8 cellular contexts compared by ENCODE assay signal in genomic region chr20:59783020-59784010, GRCh38.
DNase-seq lines count a peak whose midpoint lies in the region; ATAC-seq, FAIRE-seq and TF ChIP-seq lines count a peak whose summit lies in the region.

No MANE protein-coding gene starts in this region.

- H3K9me3 Mint-ChIP-seq in activated CD4-positive, alpha-beta memory T cell treated with anti-CD3 and anti-CD28 coated beads for 36 hours: no peaks in the 10 kb centered on the region

- no peak for TF ChIP-seq POLR2A in ovary (IDR thresholded peaks at IDR 0.05)

- H3K4me1 ChIP-seq in BE2C: no peaks in the 10 kb centered on the region
- no peaks in the 10 kb centered on the region for H3K4me1 ChIP-seq in ovary (ENCODE audit: insufficient read depth)

- CTCF ChIA-PET in activated CD4-positive, alpha-beta memory T cell treated with anti-CD3 and anti-CD28 coated beads for 36 hours (lab: Charles Lee): interaction anchor here (0.9 to 2.3 kb wide), 4 partner anchors 14 to 151 kb away, joined by 3 to 15 read pairs (median 5); partner anchors contain the start of gene SYCP2

- no peak overlapping the region for H3K4me3 Mint-ChIP-seq in activated CD4-positive, alpha-beta memory T cell treated with anti-CD3 and anti-CD28 coated beads for 36 hours

- H3K36me3 ChIP-seq in BE2C: no peaks in the 10 kb centered on the region
- H3K36me3 ChIP-seq in ovary: no peaks in the 10 kb centered on the region

- H3K27me3 Mint-ChIP-seq in activated CD4-positive, alpha-beta memory T cell treated with anti-CD3 and anti-CD28 coated beads for 36 hours: peaks cover 7% of the 10 kb centered on the region

- no peak for FAIRE-seq in frontal cortex (lab: Jason Lieb, UNC)

- H3K4me3 ChIP-seq in BE2C (ENCODE audit: low read depth, low read length) (no peak overlapping the region), ovary (no peak overlapping the region)

- no peak overlapping the region for H3K27ac ChIP-seq in ovary

- H3K27me3 ChIP-seq in BE2C (no peaks in the 10 kb centered on the region), ovary (no peaks in the 10 kb centered on the region)

- peak; percentile 71 for ATAC-seq in GM18502 (IDR thresholded peaks at IDR 0.05; ENCODE audit: poor library complexity, unreplicated experiment)
- no peak for ATAC-seq in GM19023 (IDR thresholded peaks at IDR 0.05; ENCODE audit: unreplicated experiment)

- H3K27ac Mint-ChIP-seq in activated CD4-positive, alpha-beta memory T cell treated with anti-CD3 and anti-CD28 coated beads for 36 hours: no peak overlapping the region

- TF ChIP-seq CTCF in BE2C (IDR thresholded peaks at IDR 0.05; ENCODE audit: low read depth, low read length) (peak; percentile 91), ovary (IDR thresholded peaks at IDR 0.05) (peak in 2 of 3 donors; percentile 39 to 49)

- no peaks in the 10 kb centered on the region for H3K4me1 Mint-ChIP-seq in activated CD4-positive, alpha-beta memory T cell treated with anti-CD3 and anti-CD28 coated beads for 36 hours (ENCODE audit: low read depth)

- DNase-seq in BE2C (peak; percentile 69), NCI-H1930 (lab: John Stamatoyannopoulos, UW) (peak; percentile 27 to 36), frontal cortex (ENCODE audit: low spot score in 2 of 2) (peak; percentile 38 to 73), ovary (peak in 4 of 5 donors; percentile 36 to 64 (median 52))
- peak; percentile 59 for DNase-seq in activated CD4-positive, alpha-beta memory T cell treated with anti-CD3 and anti-CD28 coated beads for 36 hours
- DNase-seq in effector CD8-positive, alpha-beta T cell (lab: John Stamatoyannopoulos, UW): no peak

- POLR2A ChIA-PET in activated CD4-positive, alpha-beta memory T cell treated with anti-CD3 and anti-CD28 coated beads for 36 hours (lab: Charles Lee): no interaction called here

- TF ChIP-seq EP300 in ovary (IDR thresholded peaks at IDR 0.05): no peak

- H3K36me3 Mint-ChIP-seq in activated CD4-positive, alpha-beta memory T cell treated with anti-CD3 and anti-CD28 coated beads for 36 hours: no peaks in the 10 kb centered on the region

- intact Hi-C loops in activated CD4-positive, alpha-beta memory T cell treated with anti-CD3 and anti-CD28 coated beads for 36 hours (cut with micrococcal nuclease): no loop called here
- intact Hi-C loops in ovary (cut with DNase I): no loop called here

- no peaks in the 10 kb centered on the region for H3K9me3 ChIP-seq in BE2C
- H3K9me3 ChIP-seq in ovary: no peaks in the 10 kb centered on the region

- WGBS in ovary, 3 donors: 48 to 56% (median 52%) methylated on average over 19 of the region's 19 CpGs
